22 cellular contexts compared by ENCODE assay signal in the genomic region with DNA sequence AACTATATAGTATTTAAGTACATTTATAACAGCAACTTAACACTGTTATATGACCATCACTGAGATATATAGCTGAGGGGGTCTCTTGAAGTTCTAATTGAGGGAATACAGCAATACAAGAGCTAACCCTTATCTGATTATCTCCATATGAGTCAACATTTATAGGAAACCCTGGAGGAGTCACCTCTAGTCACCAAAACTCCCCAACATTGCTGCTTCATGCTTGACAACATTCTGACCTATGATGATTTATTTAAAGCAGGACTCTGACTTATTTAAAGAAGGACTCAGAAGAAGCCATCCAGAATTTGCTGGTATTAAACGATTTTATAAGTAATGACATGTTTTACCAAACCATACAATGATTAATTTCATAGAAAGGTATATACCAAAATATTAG.
"Had no signal": no experiment of that assay in that cellular context is flagged by ENCODE, and none has a peak within 500 bp of the region (broad histone marks: within the 10 kb centered on the region; RNA-seq: fewer than 3 reads in every experiment).

No MANE protein-coding gene starts in this region.

- H3K9me3 ChIP-seq: SJCRH30 had no signal

- H3K27me3 ChIP-seq: breast epithelium, SJCRH30 had no signal

- H3K4me1 ChIP-seq: breast epithelium, SJCRH30 had no signal

- H3K9me3 Mint-ChIP-seq: activated CD4-positive, alpha-beta T cell treated with anti-CD3 and anti-CD28 coated beads, Interleukin-2, amount 10 ng/mL, durations not matched to agents 24 days and 14 days had no signal

- H3K36me3 Mint-ChIP-seq: activated CD4-positive, alpha-beta memory T cell treated with anti-CD3 and anti-CD28 coated beads for 36 hours; activated naive CD8-positive, alpha-beta T cell treated with anti-CD3 and anti-CD28 coated beads, Interleukin-2, amount 10 ng/mL, durations not matched to agents 7 days and 5 days had no signal

- H3K4me3 Mint-ChIP-seq: activated CD4-positive, alpha-beta memory T cell treated with anti-CD3 and anti-CD28 coated beads for 36 hours; activated CD4-positive, alpha-beta T cell treated with anti-CD3 and anti-CD28 coated beads, Interleukin-2, amount 10 ng/mL, durations not matched to agents 24 days and 14 days; activated naive CD8-positive, alpha-beta T cell treated with anti-CD3 and anti-CD28 coated beads, Interleukin-2, amount 10 ng/mL, durations not matched to agents 7 days and 5 days had no signal

- H3K27ac Mint-ChIP-seq: activated CD4-positive, alpha-beta memory T cell treated with anti-CD3 and anti-CD28 coated beads for 36 hours; activated CD4-positive, alpha-beta T cell treated with anti-CD3 and anti-CD28 coated beads, Interleukin-2, amount 10 ng/mL, durations not matched to agents 24 days and 14 days; activated naive CD8-positive, alpha-beta T cell treated with anti-CD3 and anti-CD28 coated beads, Interleukin-2, amount 10 ng/mL, durations not matched to agents 7 days and 5 days had no signal

- H3K4me1 Mint-ChIP-seq: activated CD4-positive, alpha-beta T cell treated with anti-CD3 and anti-CD28 coated beads, Interleukin-2, amount 10 ng/mL, durations not matched to agents 24 days and 14 days; activated naive CD8-positive, alpha-beta T cell treated with anti-CD3 and anti-CD28 coated beads, Interleukin-2, amount 10 ng/mL, durations not matched to agents 7 days and 5 days had no signal

- H3K27me3 Mint-ChIP-seq: activated CD4-positive, alpha-beta memory T cell treated with anti-CD3 and anti-CD28 coated beads for 36 hours; activated CD4-positive, alpha-beta T cell treated with anti-CD3 and anti-CD28 coated beads, Interleukin-2, amount 10 ng/mL, durations not matched to agents 24 days and 14 days had no signal

- DNase-seq: activated CD4-positive, alpha-beta memory T cell treated with anti-CD3 and anti-CD28 coated beads for 36 hours; activated CD4-positive, alpha-beta T cell treated with anti-CD3 and anti-CD28 coated beads, Interleukin-2, amount 10 ng/mL, durations not matched to agents 24 days and 14 days; activated CD8-positive, alpha-beta memory T cell treated with anti-CD3 and anti-CD28 coated beads for 24 hours; activated naive CD4-positive, alpha-beta T cell treated with anti-CD3 and anti-CD28 coated beads, Interleukin-2, amount 50 U/mL, for 16 hours; activated naive CD8-positive, alpha-beta T cell treated with anti-CD3 and anti-CD28 coated beads, Interleukin-2, amount 10 ng/mL, durations not matched to agents 7 days and 5 days; activated T-cell treated with anti-CD3 and anti-CD28 coated beads, Interleukin-2, amount 50 U/mL, for 48 hours; aorta; caudate nucleus; Karpas-422; NCI-H1048; NCI-H146; NCI-H187 treated with DMSO at 0.1 percent for 48 hours; NCI-H2081 treated with DMSO at 0.1 percent for 48 hours; NCI-H446; NCI-H524; Right ventricle myocardium superior; RPMI8226; SJCRH30; SK-N-SH; T-helper 1 cell; WERI-Rb-1 had no signal

- H3K27ac ChIP-seq: breast epithelium, SJCRH30, WERI-Rb-1 had no signal

- H3K4me2 ChIP-seq: SK-N-SH had no signal

- H3K4me3 ChIP-seq: breast epithelium, SJCRH30 had no signal

- H3K36me3 ChIP-seq: breast epithelium, SJCRH30, WERI-Rb-1 had no signal

- H3K9ac ChIP-seq: SK-N-SH had no signal
